ENCODE assay signal across 8 cellular contexts in the genomic region with DNA sequence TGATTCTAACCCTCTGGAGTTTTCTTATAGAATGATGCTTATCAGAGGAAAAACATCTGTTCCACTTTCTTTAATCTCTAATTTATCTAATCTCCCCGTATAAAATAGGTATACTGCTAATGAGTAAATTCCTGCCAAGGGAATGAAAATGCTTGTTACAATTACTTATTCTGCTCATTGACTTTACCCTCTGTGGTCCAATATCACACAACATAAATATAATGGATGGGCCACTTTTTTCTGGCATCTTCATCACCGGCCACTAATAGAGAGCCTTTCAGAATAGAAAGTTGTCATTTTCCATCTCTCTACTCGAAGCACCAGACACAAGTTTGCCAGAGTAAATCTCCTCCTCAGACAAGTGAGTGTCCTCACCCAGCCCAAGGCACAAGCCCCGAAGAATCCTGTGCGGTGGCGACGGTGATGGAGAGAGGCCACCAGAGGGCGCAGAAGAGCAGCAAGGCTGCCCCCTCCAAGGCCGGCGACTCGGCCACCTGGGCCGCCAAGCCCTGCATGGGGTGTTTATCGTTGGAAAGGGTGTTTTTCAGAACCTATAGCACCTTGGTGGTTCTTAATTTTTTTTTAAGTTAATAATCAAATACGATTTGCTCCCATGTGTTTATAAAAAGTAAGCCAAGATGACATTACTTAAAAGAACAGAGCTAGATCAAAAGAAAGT.
DNase-seq lines count a peak whose midpoint lies in the region; ATAC-seq lines count a peak whose summit lies in the region.

No MANE protein-coding gene starts in this region.

- no peaks in the 10 kb centered on the region for H3K36me3 Mint-ChIP-seq in activated CD4-positive, alpha-beta memory T cell treated with anti-CD3 and anti-CD28 coated beads, Interleukin-2, amount 10 ng/mL, durations not matched to agents 7 days and 5 days (ENCODE audit: low read depth)
- peaks cover 10% of the 10 kb centered on the region for H3K36me3 Mint-ChIP-seq in memory B cell

- CTCF ChIA-PET in activated CD4-positive, alpha-beta memory T cell treated with anti-CD3 and anti-CD28 coated beads, Interleukin-2, amount 10 ng/mL, durations not matched to agents 7 days and 5 days (lab: Charles Lee), result interaction anchor here (0.7 to 1.4 kb wide), 6 partner anchors 56 to 149 kb away, joined by 3 to 8 read pairs (median 4); no protein-coding TSS in a partner anchor

- no peak overlapping the region for H3K27ac Mint-ChIP-seq in activated CD4-positive, alpha-beta memory T cell treated with anti-CD3 and anti-CD28 coated beads, Interleukin-2, amount 10 ng/mL, durations not matched to agents 7 days and 5 days
- no peak overlapping the region for H3K27ac Mint-ChIP-seq in memory B cell

- no peak overlapping the region for H3K4me3 Mint-ChIP-seq in activated CD4-positive, alpha-beta memory T cell treated with anti-CD3 and anti-CD28 coated beads, Interleukin-2, amount 10 ng/mL, durations not matched to agents 7 days and 5 days
- no peak overlapping the region for H3K4me3 Mint-ChIP-seq in memory B cell

- POLR2A ChIA-PET in activated CD4-positive, alpha-beta memory T cell treated with anti-CD3 and anti-CD28 coated beads, Interleukin-2, amount 10 ng/mL, durations not matched to agents 7 days and 5 days (lab: Charles Lee), result no interaction called here

- peak in 13 of 14 donors; percentile 14 to 76 (median 53) for DNase-seq in C1 segment of cervical spinal cord (lab: John Stamatoyannopoulos, UW)
- peak; percentile 89 for DNase-seq in NCI-H69 (lab: John Stamatoyannopoulos, UW)
- peak; percentile 78 for DNase-seq in activated CD4-positive, alpha-beta memory T cell treated with anti-CD3 and anti-CD28 coated beads, Interleukin-2, amount 10 ng/mL, durations not matched to agents 7 days and 5 days
- DNase-seq in effector CD4-positive, alpha-beta T cell, result peak; percentile 63
- peak; percentile 84 to 89 for DNase-seq in memory B cell (ENCODE audit: low spot score in 2 of 2)
- DNase-seq in stimulated activated CD8-positive, alpha-beta memory T cell treated with anti-CD3 and anti-CD28 coated beads, Interleukin-15, amount 100 ng/mL, for 4 hours (ENCODE audit: low read depth in 2 of 2), result peak; percentile 37 to 42

- H3K4me1 Mint-ChIP-seq in activated CD4-positive, alpha-beta memory T cell treated with anti-CD3 and anti-CD28 coated beads, Interleukin-2, amount 10 ng/mL, durations not matched to agents 7 days and 5 days, result peaks cover 3% of the 10 kb centered on the region
- H3K4me1 Mint-ChIP-seq in memory B cell, result peaks cover 9% of the 10 kb centered on the region

- ATAC-seq in GM19351 (IDR thresholded peaks at IDR 0.05; ENCODE audit: unreplicated experiment) (peak; percentile 97), HG03442 (IDR thresholded peaks at IDR 0.05; ENCODE audit: unreplicated experiment) (peak; percentile 95), memory B cell (ENCODE audit: low read depth) (peak; percentile 99)

- H3K9me3 Mint-ChIP-seq in activated CD4-positive, alpha-beta memory T cell treated with anti-CD3 and anti-CD28 coated beads, Interleukin-2, amount 10 ng/mL, durations not matched to agents 7 days and 5 days, result peaks cover 6% of the 10 kb centered on the region
- peaks cover 7% of the 10 kb centered on the region for H3K9me3 Mint-ChIP-seq in memory B cell

- peaks cover 8% of the 10 kb centered on the region for H3K27me3 Mint-ChIP-seq in activated CD4-positive, alpha-beta memory T cell treated with anti-CD3 and anti-CD28 coated beads, Interleukin-2, amount 10 ng/mL, durations not matched to agents 7 days and 5 days
- peaks cover 8% of the 10 kb centered on the region for H3K27me3 Mint-ChIP-seq in memory B cell

Comparison
In these comparisons a context has a peak if more than half of its experiments do, and no peak if none do; other contexts are left out.
1. Peak in every context shown above with its lines: DNase-seq and ATAC-seq.